15 cellular contexts compared by ENCODE assay signal in the genomic region with DNA sequence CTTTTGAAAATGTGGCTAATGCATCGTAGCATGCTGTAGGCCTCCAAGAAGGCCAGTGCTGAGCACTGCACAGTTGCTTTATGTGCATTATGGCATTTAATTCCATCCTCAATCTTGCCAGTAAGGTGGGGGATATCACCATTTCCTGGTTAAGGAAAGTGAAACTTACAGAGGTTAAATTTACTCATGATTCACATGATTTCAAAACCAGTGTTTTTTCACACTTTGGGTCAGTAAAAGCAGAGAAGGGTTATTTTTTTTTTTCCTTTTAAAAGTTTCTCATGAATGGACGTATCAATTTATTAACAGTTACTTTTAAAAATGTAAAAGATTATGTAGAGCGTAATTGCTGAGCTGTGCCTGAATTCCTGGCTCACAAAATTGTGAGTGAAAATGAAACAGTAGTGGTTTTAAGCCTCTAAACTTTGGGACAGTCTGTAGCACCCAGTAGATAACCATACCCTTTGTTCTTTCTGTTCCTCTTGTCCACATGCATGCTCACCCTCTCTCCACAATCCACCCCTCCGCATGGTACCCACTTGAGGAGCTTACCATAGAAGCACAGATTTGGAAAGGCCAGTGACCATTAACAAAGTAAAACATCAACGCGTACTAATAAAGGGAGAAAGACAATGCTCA. TPM values are rescaled to one million over a fixed set of nuclear protein-coding genes. Genes with fewer than 3 reads are reported as not detected.
DNase-seq lines count a peak whose midpoint lies in the region; ATAC-seq and TF ChIP-seq lines count a peak whose summit lies in the region.
"Had no signal": no experiment of that assay in that cellular context is flagged by ENCODE, and none has a peak within 500 bp of the region (broad histone marks: within the 10 kb centered on the region; RNA-seq: fewer than 3 reads in every experiment).

No MANE protein-coding gene starts in this region.

- no peaks in the 10 kb centered on the region for H3K27me3 ChIP-seq in heart right ventricle

- intact Hi-C loops in heart right ventricle (cut with DNase I) = no loop called here

- DNase-seq in GM12865 (ENCODE audit: low read depth) = peak; percentile 18
- DNase-seq in heart right ventricle = no peak
- DNase-seq in NCI-H446 (lab: John Stamatoyannopoulos, UW) = no peak
- no peak for DNase-seq in DMS 273 (lab: John Stamatoyannopoulos, UW; ENCODE audit: unreplicated experiment)
- no peak for DNase-seq in HCEC 1CT
- DNase-seq: CD4-positive, CD25-positive, alpha-beta regulatory T cell; hippocampal formation; NCI-H1105; NCI-H774; retina had no signal

- no peak for TF ChIP-seq CTCF in GM12865 (IDR thresholded peaks at IDR 0.05; ENCODE audit: insufficient read depth, low read depth, low read length, missing control alignments)
- TF ChIP-seq CTCF in heart right ventricle (IDR thresholded peaks at IDR 0.05) = no peak

- H3K9me3 ChIP-seq in heart right ventricle = no peaks in the 10 kb centered on the region

- no peaks in the 10 kb centered on the region for H3K36me3 ChIP-seq in heart right ventricle

- peak overlapping the region in 6 of 10 donors; percentile 14 to 42 (median 26) for H3K27ac ChIP-seq in heart right ventricle
- H3K27ac ChIP-seq: HL-60 had no signal

- WGBS in heart right ventricle, 2 donors = 62 to 64% methylated on average over 6 of the region's 6 CpGs

- H3K4me3 ChIP-seq in GM12865 (ENCODE audit: low read depth, low read length) = no peak overlapping the region
- H3K4me3 ChIP-seq in heart right ventricle = no peak overlapping the region

- H3K4me1 ChIP-seq in heart right ventricle = peaks cover 0 to 73% (median 27%) of the 10 kb centered on the region in 9 donors

- ATAC-seq in GM19463 (IDR thresholded peaks at IDR 0.05; ENCODE audit: unreplicated experiment) (peak; percentile 68), HG03432 (IDR thresholded peaks at IDR 0.05; ENCODE audit: unreplicated experiment) (peak; percentile 62), heart right ventricle (peak in 7 of 8 donors; percentile 17 to 71 (median 48)), GM19452 (IDR thresholded peaks at IDR 0.05; ENCODE audit: unreplicated experiment) (no peak)
- ATAC-seq: SK-N-SH treated with all-trans-retinoic acid at 6 μM for 48 hours had no signal

RNA-seq across cellular contexts. Expression of gene MAST4, which starts 21.1 kb away (rescaled TPM):
- 10 to 100 TPM; 58.7 to 93.3 (median 78.4) TPM for total RNA-seq in heart right ventricle
- polyA plus RNA-seq in heart right ventricle = 10 to 100 TPM; 29.6 to 47.9 TPM
